Comparison of ENCODE assay signal across 18 cellular contexts in genomic region chr20:36786246-36786645, GRCh38.
"Had no signal": no experiment of that assay in that cellular context is flagged by ENCODE, and none has a peak within 500 bp of the region (broad histone marks: within the 10 kb centered on the region; RNA-seq: fewer than 3 reads in every experiment).

No MANE protein-coding gene starts in this region.

- H3K4me1 Mint-ChIP-seq: nephron had no signal

- H3K4me3 ChIP-seq: tibial artery, upper lobe of right lung, vagina had no signal

- H3K27me3 ChIP-seq: foreskin keratinocyte, neutrophil, tibial artery, upper lobe of right lung, vagina had no signal

- H3K27ac ChIP-seq: foreskin keratinocyte, neutrophil, tibial artery, upper lobe of right lung, vagina had no signal

- FAIRE-seq: colon, endothelial cell of umbilical vein, small intestine had no signal

- DNase-seq: erythroblast; foreskin keratinocyte; kidney glomerular epithelial cell; mesendoderm; naive B cell; right cardiac atrium; small intestine; stimulated activated CD4-positive, alpha-beta T cell treated with anti-CD3 and anti-CD28 coated beads, Interleukin-12 subunit alpha, Interleukin-12 subunit beta, amount 100 ng/mL, for 4 hours; stimulated activated CD4-positive, alpha-beta T cell treated with anti-CD3 and anti-CD28 coated beads, Interleukin-2, amount 100 ng/mL, for 48 hours; tibial artery; upper lobe of right lung had no signal

- H3K27me3 Mint-ChIP-seq: dendritic cell treated with granulocyte-macrophage colony-stimulating factor and Interleukin-4, amounts not matched to agents 40 ng/mL and 50 ng/mL, for 4 days; naive B cell; stimulated activated naive CD8-positive, alpha-beta T cell treated with anti-CD3 and anti-CD28 coated beads, Interleukin-15, Interleukin-2, amounts not matched to agents 100 ng/mL and 50 ng/mL, for 24 hours had no signal

- H3K27ac Mint-ChIP-seq: dendritic cell treated with granulocyte-macrophage colony-stimulating factor and Interleukin-4, amounts not matched to agents 40 ng/mL and 50 ng/mL, for 4 days; nephron; stimulated activated naive CD8-positive, alpha-beta T cell treated with anti-CD3 and anti-CD28 coated beads, Interleukin-15, Interleukin-2, amounts not matched to agents 100 ng/mL and 50 ng/mL, for 24 hours had no signal

- H3K9me3 ChIP-seq: neutrophil, tibial artery, upper lobe of right lung, vagina had no signal

- H3K4me3 Mint-ChIP-seq: dendritic cell treated with granulocyte-macrophage colony-stimulating factor and Interleukin-4, amounts not matched to agents 40 ng/mL and 50 ng/mL, for 4 days; nephron; stimulated activated naive CD8-positive, alpha-beta T cell treated with anti-CD3 and anti-CD28 coated beads, Interleukin-15, Interleukin-2, amounts not matched to agents 100 ng/mL and 50 ng/mL, for 24 hours had no signal

- H3K4me1 ChIP-seq: foreskin keratinocyte, upper lobe of right lung, vagina had no signal

- H3K9me3 Mint-ChIP-seq: dendritic cell treated with granulocyte-macrophage colony-stimulating factor and Interleukin-4, amounts not matched to agents 40 ng/mL and 50 ng/mL, for 4 days; naive B cell; nephron; stimulated activated naive CD8-positive, alpha-beta T cell treated with anti-CD3 and anti-CD28 coated beads, Interleukin-15, Interleukin-2, amounts not matched to agents 100 ng/mL and 50 ng/mL, for 24 hours had no signal

- ATAC-seq: foreskin keratinocyte, right cardiac atrium, upper lobe of right lung had no signal

- H3K36me3 ChIP-seq: neutrophil had no signal
